23 cellular contexts compared by ENCODE assay signal in the genomic region with DNA sequence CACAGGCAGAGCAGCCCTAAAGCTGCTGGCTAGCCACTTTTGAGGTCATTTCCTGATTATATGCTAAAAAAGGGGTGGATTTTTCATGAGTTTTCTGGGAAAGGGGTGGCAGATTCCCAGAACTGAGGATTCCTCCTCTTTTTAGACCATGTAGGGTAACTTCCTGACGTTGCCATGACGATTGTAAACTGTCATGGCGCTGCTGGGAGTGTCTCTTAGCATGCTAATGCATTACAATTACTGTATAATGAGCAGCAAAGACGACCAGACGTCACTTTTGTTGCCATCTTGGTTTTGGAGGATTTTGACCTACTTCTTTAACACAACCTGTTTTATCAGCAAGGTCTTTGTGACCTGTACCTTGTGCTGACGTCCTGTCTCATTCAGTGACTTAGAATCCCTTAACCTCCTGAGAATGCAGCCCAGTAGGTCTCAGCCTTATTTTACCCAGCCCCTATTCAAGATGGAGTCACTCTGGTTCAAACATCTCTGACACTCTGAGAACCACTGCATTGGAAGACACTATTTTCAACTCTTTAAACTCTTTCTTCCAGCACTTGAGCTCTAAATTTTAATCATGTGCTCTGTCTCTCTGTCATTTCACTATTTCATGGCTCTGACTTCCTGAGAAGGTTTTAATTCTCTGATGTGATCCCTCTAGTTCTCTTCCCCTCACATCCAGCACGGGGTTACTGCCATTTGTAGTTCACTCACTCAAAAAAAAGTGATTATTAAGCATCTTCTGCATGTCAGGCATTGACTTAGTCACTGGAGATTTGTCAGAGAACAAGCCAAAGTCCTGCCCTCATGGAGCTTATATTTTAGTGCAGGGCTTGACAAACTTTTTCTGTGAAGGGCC.
"Had no signal": no experiment of that assay in that cellular context is flagged by ENCODE, and none has a peak within 500 bp of the region (broad histone marks: within the 10 kb centered on the region; RNA-seq: fewer than 3 reads in every experiment).

No MANE protein-coding gene starts in this region.

- H3K27me3 Mint-ChIP-seq: naive thymus-derived CD4-positive, alpha-beta T cell; stimulated activated naive CD8-positive, alpha-beta T cell treated with anti-CD3 and anti-CD28 coated beads, Interleukin-15, Interleukin-2, amounts not matched to agents 100 ng/mL and 50 ng/mL, for 24 hours had no signal

- H3K9me3 Mint-ChIP-seq: neural crest cell; stimulated activated effector memory CD8-positive, alpha-beta T cell treated with anti-CD3 and anti-CD28 coated beads, Interleukin-12 subunit alpha, Interleukin-12 subunit beta, amount 100 ng/mL, for 72 hours; stimulated activated naive CD8-positive, alpha-beta T cell treated with anti-CD3 and anti-CD28 coated beads, Interleukin-15, Interleukin-2, amounts not matched to agents 100 ng/mL and 50 ng/mL, for 24 hours had no signal

- H3K27me3 ChIP-seq: upper lobe of left lung, uterus had no signal

- H3K27ac Mint-ChIP-seq: naive thymus-derived CD4-positive, alpha-beta T cell; progenitor cell of endocrine pancreas; stimulated activated effector memory CD8-positive, alpha-beta T cell treated with anti-CD3 and anti-CD28 coated beads, Interleukin-12 subunit alpha, Interleukin-12 subunit beta, amount 100 ng/mL, for 72 hours; stimulated activated naive CD8-positive, alpha-beta T cell treated with anti-CD3 and anti-CD28 coated beads, Interleukin-15, Interleukin-2, amounts not matched to agents 100 ng/mL and 50 ng/mL, for 24 hours had no signal

- H3K4me3 ChIP-seq: gastrocnemius medialis, left ventricle myocardium inferior, lower lobe of right lung, pancreas, tibial artery, upper lobe of left lung, uterus had no signal

- H3K4me3 Mint-ChIP-seq: naive thymus-derived CD4-positive, alpha-beta T cell; neural crest cell; stimulated activated effector memory CD8-positive, alpha-beta T cell treated with anti-CD3 and anti-CD28 coated beads, Interleukin-12 subunit alpha, Interleukin-12 subunit beta, amount 100 ng/mL, for 72 hours; stimulated activated naive CD8-positive, alpha-beta T cell treated with anti-CD3 and anti-CD28 coated beads, Interleukin-15, Interleukin-2, amounts not matched to agents 100 ng/mL and 50 ng/mL, for 24 hours had no signal

- H3K9me3 ChIP-seq: gastrocnemius medialis, left ventricle myocardium inferior, lower lobe of right lung, pancreas, tibial artery, upper lobe of left lung, uterus had no signal

- ATAC-seq: esophagus mucosa; gastrocnemius medialis; left cardiac atrium; lower lobe of right lung; naive thymus-derived CD4-positive, alpha-beta T cell; pancreas; right cardiac atrium; stimulated activated effector memory CD8-positive, alpha-beta T cell treated with anti-CD3 and anti-CD28 coated beads, Interleukin-12 subunit alpha, Interleukin-12 subunit beta, amount 100 ng/mL, for 72 hours had no signal

- FAIRE-seq: endometrium, kidney, pancreas, small intestine had no signal

- H3K4me1 ChIP-seq: gastrocnemius medialis, left ventricle myocardium inferior, lower lobe of right lung, pancreas, tibial artery, upper lobe of left lung, uterus had no signal

- H3K27ac ChIP-seq: gastrocnemius medialis, left ventricle myocardium inferior, lower lobe of right lung, pancreas, tibial artery, upper lobe of left lung, uterus had no signal

- H3K36me3 ChIP-seq: gastrocnemius medialis, left ventricle myocardium inferior, lower lobe of right lung, pancreas, tibial artery, upper lobe of left lung, uterus had no signal

- DNase-seq: effector memory CD4-positive, alpha-beta T cell; gastrocnemius medialis; kidney; left cardiac atrium; left ventricle myocardium inferior; lower lobe of right lung; mesenchymal stem cell; naive thymus-derived CD4-positive, alpha-beta T cell; nucleus accumbens; pancreas; right cardiac atrium; small intestine; stimulated activated CD4-positive, alpha-beta T cell treated with anti-CD3 and anti-CD28 coated beads, Interleukin-2, amount 100 ng/mL, for 48 hours; stimulated activated CD8-positive, alpha-beta memory T cell treated with anti-CD3 and anti-CD28 coated beads, Interleukin-4, amount 100 ng/mL, for 48 hours; tibial artery; upper lobe of left lung; uterus had no signal
